Comparison of ENCODE assay signal across 14 cellular contexts in the genomic region with DNA sequence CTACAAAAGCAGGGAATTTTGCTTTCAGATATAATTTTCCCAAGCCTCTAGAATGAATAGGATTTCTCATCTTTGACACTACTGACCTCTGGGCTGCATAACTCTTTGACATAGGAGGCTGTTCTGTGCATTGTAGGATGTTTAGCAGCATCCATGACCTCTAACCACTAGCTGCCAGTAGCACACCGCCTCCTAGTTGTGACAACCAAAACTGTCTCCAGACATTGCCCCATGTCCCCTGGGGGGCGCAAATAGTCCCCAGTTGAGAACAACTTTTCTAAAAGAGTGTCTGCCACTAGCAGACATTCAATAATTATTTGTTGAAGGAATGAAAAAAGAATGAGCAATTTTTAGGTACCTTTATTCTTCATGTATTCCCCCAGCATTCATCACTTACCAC. TPM values are rescaled to one million over a fixed set of nuclear protein-coding genes. Genes with fewer than 3 reads are reported as not detected.
DNase-seq lines count a peak whose midpoint lies in the region; ATAC-seq and TF ChIP-seq lines count a peak whose summit lies in the region.
"Had no signal": no experiment of that assay in that cellular context is flagged by ENCODE, and none has a peak within 500 bp of the region (broad histone marks: within the 10 kb centered on the region; RNA-seq: fewer than 3 reads in every experiment).

No MANE protein-coding gene starts in this region.

- TF ChIP-seq EP300 in gastroesophageal sphincter (IDR thresholded peaks at IDR 0.05) = no peak

- H3K4me1 ChIP-seq in GM23338 (ENCODE audit: insufficient read depth) (0 out of 2 replicates have a peak, but pooled peaks cover 3% of the 10 kb centered on the region), Panc1 (ENCODE audit: control insufficient read depth, insufficient read depth, low read length) (no peaks in the 10 kb centered on the region), gastroesophageal sphincter (no peaks in the 10 kb centered on the region)

- in situ Hi-C loops in Panc1 (cut with HindIII; ENCODE audit: low pct_unique_long_range_greater_than_20kb, low sequenced_read_pairs) = no loop called here

- H3K4me3 Mint-ChIP-seq in Calu3 (ENCODE audit: low read depth, unreplicated experiment) (no peak overlapping the region), GM23338 (no peak overlapping the region), glutamatergic neuron (ENCODE audit: unreplicated experiment) (no peak overlapping the region)
- H3K4me3 Mint-ChIP-seq: brain; CD8-positive, alpha-beta T cell had no signal

- H4K20me1 ChIP-seq in GM23338 (replicated peaks; ENCODE audit: insufficient read depth) = no peaks in the 10 kb centered on the region

- no peaks in the 10 kb centered on the region for H3K4me1 Mint-ChIP-seq in Calu3 (ENCODE audit: low read depth, unreplicated experiment)
- H3K4me1 Mint-ChIP-seq in GM23338 = peaks cover 6% of the 10 kb centered on the region; the same call in 2 of the 3 replicates
- peaks cover 13% of the 10 kb centered on the region for H3K4me1 Mint-ChIP-seq in glutamatergic neuron (ENCODE audit: low read depth, unreplicated experiment)
- H3K4me1 Mint-ChIP-seq: brain had no signal

- intact Hi-C loops in Calu3 (cut with micrococcal nuclease; ENCODE audit: unreplicated experiment) = no loop called here
- intact Hi-C loops in Panc1 (cut with micrococcal nuclease; ENCODE audit: unreplicated experiment) = no loop called here
- intact Hi-C loops in head of caudate nucleus (cut with DNase I) = no loop called here

- H3K9me3 Mint-ChIP-seq in Calu3 (ENCODE audit: low read depth, unreplicated experiment) (no peaks in the 10 kb centered on the region), GM23338 (no peaks in the 10 kb centered on the region), glutamatergic neuron (ENCODE audit: unreplicated experiment) (no peaks in the 10 kb centered on the region)
- H3K9me3 Mint-ChIP-seq: activated T-helper 2 cell treated with anti-CD3 and anti-CD28 coated beads, Interferon-gamma antibody, Interleukin-2, Interleukin-4, amounts not matched to agents 10 μg/mL and 5 μg/mL and 100 μg/mL, durations not matched to agents 14 hours and 24 hours and 36 hours; brain; CD8-positive, alpha-beta T cell had no signal

- H3K4me3 ChIP-seq in GM23338 = no peak overlapping the region
- H3K4me3 ChIP-seq in Panc1 (ENCODE audit: low read depth in 2 of 2, low read length in 2 of 2) = no peak overlapping the region
- no peak overlapping the region for H3K4me3 ChIP-seq in gastroesophageal sphincter

- ATAC-seq in GM23338 (peak; percentile 92), Panc1 (no peak), gastroesophageal sphincter (no peak)
- ATAC-seq: CD8-positive, alpha-beta T cell had no signal

- H3K27ac ChIP-seq in GM23338 (ENCODE audit: low read depth) (no peak overlapping the region), Panc1 (ENCODE audit: low read length) (no peak overlapping the region), gastroesophageal sphincter (no peak overlapping the region), RWPE1 (no peak overlapping the region)

- no peak for TF ChIP-seq POLR2A in gastroesophageal sphincter (IDR thresholded peaks at IDR 0.05)

- H3F3A ChIP-seq in GM23338 (replicated peaks; ENCODE audit: low read depth) = no peaks in the 10 kb centered on the region

- H3K9me2 ChIP-seq in GM23338 (ENCODE audit: insufficient read depth) = peaks cover 9% of the 10 kb centered on the region; the same call in 1 of the 2 replicates

- WGBS in gastroesophageal sphincter (ENCODE audit: low coverage in 1 of 2), 2 donors = 29% methylated on average over 2 of the region's 2 CpGs; no CpG with 5 or more reads in 1 of the 2 donors

- no peaks in the 10 kb centered on the region for H3K79me2 ChIP-seq in GM23338 (replicated peaks; ENCODE audit: insufficient read depth)

- peaks cover 19% of the 10 kb centered on the region for H3K27me3 Mint-ChIP-seq in Calu3 (ENCODE audit: unreplicated experiment)
- no peaks in the 10 kb centered on the region for H3K27me3 Mint-ChIP-seq in GM23338 (ENCODE audit: insufficient read depth, low read depth, poor library complexity)
- H3K27me3 Mint-ChIP-seq in glutamatergic neuron (ENCODE audit: unreplicated experiment) = no peaks in the 10 kb centered on the region

- TF ChIP-seq CTCF in Calu3 (IDR thresholded peaks at IDR 0.05; ENCODE audit: unreplicated experiment) (peak; percentile 24), GM23338 (conservative IDR thresholded peaks at IDR 0.05; ENCODE audit: low read depth in 2 of 2) (peak; percentile 98 to 99), Panc1 (IDR thresholded peaks at IDR 0.05) (peak; percentile 59), glutamatergic neuron (IDR thresholded peaks at IDR 0.05; ENCODE audit: partially characterized antibody, unreplicated experiment) (peak; percentile 24), gastroesophageal sphincter (IDR thresholded peaks at IDR 0.05) (no peak), RWPE1 (conservative IDR thresholded peaks at IDR 0.05; ENCODE audit: low read depth) (no peak)

- CTCF ChIA-PET in Calu3 (lab: Charles Lee) (interaction anchor here (0.6 kb wide), 2 partner anchors 40 to 980 kb away, joined by 3 to 4 read pairs; no protein-coding TSS in a partner anchor), Panc1 (lab: Charles Lee) (no interaction called here), RWPE1 (lab: Yijun Ruan, JAX) (interaction anchor here (0.7 kb wide), 1 partner anchor 95 kb away, joined by 3 read pairs; no protein-coding TSS in a partner anchor)

- no peak overlapping the region for H2AFZ ChIP-seq in GM23338

- H3K27ac Mint-ChIP-seq in Calu3 (ENCODE audit: unreplicated experiment) (no peak overlapping the region), GM23338 (no peak overlapping the region), glutamatergic neuron (ENCODE audit: unreplicated experiment) (no peak overlapping the region)
- H3K27ac Mint-ChIP-seq: activated T-helper 2 cell treated with anti-CD3 and anti-CD28 coated beads, Interferon-gamma antibody, Interleukin-2, Interleukin-4, amounts not matched to agents 10 μg/mL and 5 μg/mL and 100 μg/mL, durations not matched to agents 14 hours and 24 hours and 36 hours; brain; CD8-positive, alpha-beta T cell had no signal

- no TSS peak for BruUV-seq in Calu3 (replicated peaks; lab: Mats Ljungman, UMichigan)
- no TSS peak for BruUV-seq in Panc1 (replicated peaks; lab: Mats Ljungman, UMichigan)

- H3K36me3 ChIP-seq in GM23338 (ENCODE audit: insufficient read depth) (no peaks in the 10 kb centered on the region), Panc1 (ENCODE audit: control insufficient read depth, insufficient read depth, low read length) (no peaks in the 10 kb centered on the region), gastroesophageal sphincter (no peaks in the 10 kb centered on the region)

- DNase-seq in Calu3 = peak; percentile 16
- DNase-seq in GM23338 (ENCODE audit: low spot score) = peak; percentile 77
- no peak for DNase-seq in Panc1 (ENCODE audit: low read depth, low spot score)
- peak; percentile 36 for DNase-seq in glutamatergic neuron
- DNase-seq in RWPE1 (ENCODE audit: low spot score) = no peak
- DNase-seq in head of caudate nucleus = no peak
- no peak for DNase-seq in 8988T
- DNase-seq: activated CD4-positive, alpha-beta T cell treated with anti-CD3 and anti-CD28 coated beads for 4 hours; CD8-positive, alpha-beta T cell; NCI-H1048; NCI-H526 treated with DMSO at 0.1 percent for 48 hours had no signal

- H3K27me3 ChIP-seq in GM23338 (ENCODE audit: insufficient read depth) (no peaks in the 10 kb centered on the region), Panc1 (ENCODE audit: control insufficient read depth, insufficient read depth, low read length) (peaks cover 29% of the 10 kb centered on the region), gastroesophageal sphincter (peaks cover 18% of the 10 kb centered on the region)

- H3K36me3 Mint-ChIP-seq in Calu3 (ENCODE audit: insufficient read depth, unreplicated experiment) = no peaks in the 10 kb centered on the region
- H3K36me3 Mint-ChIP-seq in GM23338 (ENCODE audit: low read depth) = no peaks in the 10 kb centered on the region
- no peaks in the 10 kb centered on the region for H3K36me3 Mint-ChIP-seq in glutamatergic neuron (ENCODE audit: unreplicated experiment)
- H3K36me3 Mint-ChIP-seq: brain; CD8-positive, alpha-beta T cell had no signal

- H3K9me3 ChIP-seq in Panc1 (ENCODE audit: control insufficient read depth, insufficient read depth, low read depth, low read length) (no peaks in the 10 kb centered on the region), gastroesophageal sphincter (no peaks in the 10 kb centered on the region)

- POLR2A ChIA-PET in Panc1 (lab: Charles Lee) (no interaction called here), RWPE1 (lab: Yijun Ruan, JAX; ENCODE audit: low non-redundant PET) (no interaction called here)

- H3K4me2 ChIP-seq in GM23338 = no peak overlapping the region

TF ChIP-seq in GM23338, 12 proteins besides CTCF, POLR2A, EP300 and RAD21 (continues in another document):
- TF ChIP-seq, protein P1, sequence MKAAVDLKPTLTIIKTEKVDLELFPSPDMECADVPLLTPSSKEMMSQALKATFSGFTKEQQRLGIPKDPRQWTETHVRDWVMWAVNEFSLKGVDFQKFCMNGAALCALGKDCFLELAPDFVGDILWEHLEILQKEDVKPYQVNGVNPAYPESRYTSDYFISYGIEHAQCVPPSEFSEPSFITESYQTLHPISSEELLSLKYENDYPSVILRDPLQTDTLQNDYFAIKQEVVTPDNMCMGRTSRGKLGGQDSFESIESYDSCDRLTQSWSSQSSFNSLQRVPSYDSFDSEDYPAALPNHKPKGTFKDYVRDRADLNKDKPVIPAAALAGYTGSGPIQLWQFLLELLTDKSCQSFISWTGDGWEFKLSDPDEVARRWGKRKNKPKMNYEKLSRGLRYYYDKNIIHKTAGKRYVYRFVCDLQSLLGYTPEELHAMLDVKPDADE (IDR thresholded peaks at IDR 0.05) = no peak

RNA-seq across cellular contexts. Expression of a gene that starts 51.8 kb away (rescaled TPM):
- 0.19 and 0.24 TPM in 2 replicates for total RNA-seq in Calu3 (2022)
- 0.49 TPM in 1 of 2 replicates, not detected in the other for total RNA-seq in GM23338 (2014; rRNA removed; shearing (Covaris generic))
- 0.09 TPM in 1 of 2 replicates, not detected in the other for polyA plus RNA-seq in GM23338 (2016; fragmentation: Nextera tagmentation; extraction: Ambion mirVana)
- 0.15 TPM for total RNA-seq in Panc1 (2021; ENCODE audit: unreplicated experiment)
- polyA plus RNA-seq in Panc1 (2012; ENCODE audit: insufficient read length) = not detected
- total RNA-seq in glutamatergic neuron (ENCODE audit: unreplicated experiment) = 9.5 TPM
- total RNA-seq in gastroesophageal sphincter = not detected

RNA-seq across cellular contexts. Expression of a gene that starts 56.7 kb away (rescaled TPM):
- total RNA-seq in Calu3 (2022) (122 and 133 TPM in 2 replicates), Panc1 (2021; ENCODE audit: unreplicated experiment) (75.9 TPM), glutamatergic neuron (ENCODE audit: unreplicated experiment) (122 TPM), gastroesophageal sphincter (10 to 100 TPM; 19.8 to 66.9 (median 41.2) TPM)
- total RNA-seq in GM23338 (2014; rRNA removed; shearing (Covaris generic)) = 103 and 127 TPM in 2 replicates
- polyA plus RNA-seq in GM23338 (2016; fragmentation: Nextera tagmentation; extraction: Ambion mirVana) = 154 and 178 TPM in 2 replicates
- 30.7 TPM for polyA plus RNA-seq in Panc1 (2012; ENCODE audit: insufficient read length)

Comparison
In these comparisons a context has a peak if more than half of its experiments do, and no peak if none do; other contexts are left out.
1. DNase-seq: peak in Calu3 (single experiment), GM23338 (single experiment) and glutamatergic neuron (single experiment); none in Panc1 (single experiment), RWPE1 (single experiment), head of caudate nucleus (0 of 42) and 8988T (single experiment).
2. CTCF ChIP-seq: peak in Calu3 (single experiment), GM23338 (2 of 2), Panc1 (single experiment) and glutamatergic neuron (single experiment); none in gastroesophageal sphincter (0 of 4) and RWPE1 (single experiment).